13 cellular contexts compared by ENCODE assay signal in the genomic region with DNA sequence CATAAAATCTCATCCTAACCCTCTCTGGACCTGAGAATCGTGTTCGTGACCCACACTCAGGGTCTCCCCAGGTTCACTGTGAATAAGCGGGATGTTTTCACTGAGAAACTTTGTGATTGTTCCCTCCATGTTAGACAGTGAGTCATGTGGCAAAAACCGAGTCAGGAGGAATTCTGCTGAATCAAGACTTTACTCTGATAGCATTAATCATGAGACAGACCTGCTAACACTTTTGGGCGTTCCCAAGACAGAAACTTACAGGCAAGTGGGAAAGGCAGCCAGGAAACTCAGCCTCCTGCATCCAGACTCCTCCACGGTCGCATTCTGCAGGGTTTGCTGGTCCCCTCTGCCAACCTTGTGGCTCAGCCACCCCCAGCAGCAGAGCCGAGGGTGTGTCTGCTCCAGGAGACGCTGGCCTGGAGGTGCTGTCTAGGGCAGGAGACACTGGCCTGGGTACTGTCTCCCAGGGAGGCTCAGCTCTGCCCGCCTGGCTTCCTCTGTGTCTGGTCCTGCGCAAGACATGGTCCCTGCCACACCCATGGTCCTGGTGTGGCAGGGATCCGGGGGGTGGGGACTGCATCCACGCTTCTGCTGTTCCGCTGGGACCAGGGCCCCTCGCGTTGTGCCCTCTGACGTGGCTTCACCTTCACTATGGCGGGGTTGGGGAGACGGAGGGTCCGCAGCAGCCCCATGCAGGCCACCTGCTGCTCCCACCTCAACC.
DNase-seq lines count a peak whose midpoint lies in the region; ATAC-seq and TF ChIP-seq lines count a peak whose summit lies in the region.
"Had no signal": no experiment of that assay in that cellular context is flagged by ENCODE, and none has a peak within 500 bp of the region (broad histone marks: within the 10 kb centered on the region; RNA-seq: fewer than 3 reads in every experiment).

No MANE protein-coding gene starts in this region.

- BruUV-seq in MCF 10A (replicated peaks; lab: Mats Ljungman, UMichigan), result no TSS peak

- no peaks in the 10 kb centered on the region for H3K9me3 Mint-ChIP-seq in MCF 10A (ENCODE audit: unreplicated experiment)

- no peak overlapping the region for H2AFZ ChIP-seq in hepatocyte

- H3K4me1 ChIP-seq in breast epithelium (no peaks in the 10 kb centered on the region), hepatocyte (ENCODE audit: insufficient read depth) (peaks cover 16% of the 10 kb centered on the region), thoracic aorta (ENCODE audit: control insufficient read depth in 1 of 2, low read depth in 2 of 2) (peaks cover 4 to 21% of the 10 kb centered on the region in 2 donors), SJCRH30 (no peaks in the 10 kb centered on the region)
- H3K4me1 ChIP-seq: pancreas had no signal

- H3K27me3 ChIP-seq in breast epithelium (no peaks in the 10 kb centered on the region), hepatocyte (peaks cover 3% of the 10 kb centered on the region), thoracic aorta (replicated peaks; ENCODE audit: insufficient read depth) (no peaks in the 10 kb centered on the region), SJCRH30 (peaks cover 13% of the 10 kb centered on the region; the same call in 1 of the 2 replicates)
- H3K27me3 ChIP-seq: pancreas had no signal

- peaks cover 6% of the 10 kb centered on the region for H3K4me1 Mint-ChIP-seq in MCF 10A (ENCODE audit: insufficient read depth, unreplicated experiment)
- H3K4me1 Mint-ChIP-seq: activated CD8-positive, alpha-beta memory T cell treated with anti-CD3 and anti-CD28 coated beads, Interleukin-2, amount 10 ng/mL, durations not matched to agents 7 days and 5 days had no signal

- peak; percentile 54 for DNase-seq in MCF 10A (ENCODE audit: unreplicated experiment)
- no peak for DNase-seq in breast epithelium (ENCODE audit: low spot score in 2 of 2)
- peak; percentile 16 for DNase-seq in astrocyte of the cerebellum (ENCODE audit: low read depth)
- peak; percentile 71 for DNase-seq in hepatocyte (ENCODE audit: low spot score)
- DNase-seq in thoracic aorta (ENCODE audit: low spot score), result peak; percentile 15
- no peak for DNase-seq in SJCRH30
- DNase-seq in NCI-H1436 treated with DMSO at 0.1 percent for 48 hours (lab: John Stamatoyannopoulos, UW), result no peak
- no peak for DNase-seq in SK-N-DZ (ENCODE audit: low spot score)
- DNase-seq: 8988T; activated CD8-positive, alpha-beta memory T cell treated with anti-CD3 and anti-CD28 coated beads, Interleukin-2, amount 10 ng/mL, durations not matched to agents 7 days and 5 days; pancreas; stimulated activated CD4-positive, alpha-beta T cell treated with anti-CD3 and anti-CD28 coated beads, Interleukin-4, amount 100 ng/mL, for 24 hours had no signal

- H3K9me3 ChIP-seq in breast epithelium (no peaks in the 10 kb centered on the region), hepatocyte (ENCODE audit: low read depth) (no peaks in the 10 kb centered on the region), thoracic aorta (no peaks in the 10 kb centered on the region), SJCRH30 (replicated peaks) (no peaks in the 10 kb centered on the region)
- H3K9me3 ChIP-seq: pancreas had no signal

- no peak for TF ChIP-seq CTCF in MCF 10A (IDR thresholded peaks at IDR 0.05; ENCODE audit: unreplicated experiment)
- no peak for TF ChIP-seq CTCF in breast epithelium (IDR thresholded peaks at IDR 0.05)
- TF ChIP-seq CTCF in astrocyte of the cerebellum (IDR thresholded peaks at IDR 0.05; ENCODE audit: low read depth, low read length, missing control alignments), result no peak
- TF ChIP-seq CTCF in hepatocyte (IDR thresholded peaks at IDR 0.05; ENCODE audit: poor library complexity), result no peak
- TF ChIP-seq CTCF in thoracic aorta (IDR thresholded peaks at IDR 0.05), result no peak

- 68% methylated on average over 16 of the region's 20 CpGs for WGBS in hepatocyte (ENCODE audit: low lambda C conversion rate, missing lambda C conversion rate)

- H3K36me3 Mint-ChIP-seq in MCF 10A (ENCODE audit: insufficient read depth, unreplicated experiment), result no peaks in the 10 kb centered on the region
- H3K36me3 Mint-ChIP-seq: activated CD8-positive, alpha-beta memory T cell treated with anti-CD3 and anti-CD28 coated beads, Interleukin-2, amount 10 ng/mL, durations not matched to agents 7 days and 5 days had no signal

- no peaks in the 10 kb centered on the region for H3K79me2 ChIP-seq in hepatocyte

- H3K9me2 ChIP-seq in hepatocyte (replicated peaks; ENCODE audit: insufficient read depth), result no peaks in the 10 kb centered on the region

- peaks cover 9% of the 10 kb centered on the region for H3K27me3 Mint-ChIP-seq in MCF 10A (ENCODE audit: insufficient read depth, unreplicated experiment)

- intact Hi-C loops in MCF 10A (cut with micrococcal nuclease) (no loop called here), breast epithelium (cut with DNase I; ENCODE audit: low total_unique reads) (no loop called here)

- POLR2A ChIA-PET in MCF 10A (lab: Yijun Ruan, JAX), result interaction anchor here (1.0 kb wide), 1 partner anchor 17 kb away, joined by 4 read pairs; no protein-coding TSS in a partner anchor

- H3K4me3 Mint-ChIP-seq in MCF 10A (ENCODE audit: unreplicated experiment), result peak overlapping the region; percentile 16
- H3K4me3 Mint-ChIP-seq: activated CD8-positive, alpha-beta memory T cell treated with anti-CD3 and anti-CD28 coated beads, Interleukin-2, amount 10 ng/mL, durations not matched to agents 7 days and 5 days had no signal

- TF ChIP-seq POLR2A in breast epithelium (IDR thresholded peaks at IDR 0.05), result no peak

- CTCF ChIA-PET in MCF 10A (lab: Yijun Ruan, JAX), result no interaction called here

- ATAC-seq in thoracic aorta (ENCODE audit: insufficient number of reproducible peaks, low FRiP score, low read depth), result peak; percentile 42
- ATAC-seq: activated CD8-positive, alpha-beta memory T cell treated with anti-CD3 and anti-CD28 coated beads, Interleukin-2, amount 10 ng/mL, durations not matched to agents 7 days and 5 days; left lobe of liver; pancreas had no signal

- H3K27ac Mint-ChIP-seq in MCF 10A (ENCODE audit: low read depth, unreplicated experiment), result no peak overlapping the region
- H3K27ac Mint-ChIP-seq: activated CD8-positive, alpha-beta memory T cell treated with anti-CD3 and anti-CD28 coated beads, Interleukin-2, amount 10 ng/mL, durations not matched to agents 7 days and 5 days had no signal

- H3K4me2 ChIP-seq in hepatocyte, result peak overlapping the region; percentile 45

- in situ Hi-C loops in astrocyte of the cerebellum (cut with HindIII; ENCODE audit: low sequenced_read_pairs), result no loop called here

- H3K36me3 ChIP-seq in breast epithelium, result no peaks in the 10 kb centered on the region
- H3K36me3 ChIP-seq in hepatocyte (replicated peaks; ENCODE audit: insufficient read depth, low read depth), result no peaks in the 10 kb centered on the region
- H3K36me3 ChIP-seq in thoracic aorta, result no peaks in the 10 kb centered on the region
- no peaks in the 10 kb centered on the region for H3K36me3 ChIP-seq in SJCRH30
- H3K36me3 ChIP-seq: pancreas had no signal

- H3K27ac ChIP-seq in breast epithelium (no peak overlapping the region), hepatocyte (peak overlapping the region; percentile 59), thoracic aorta (peak overlapping the region; percentile 9 to 33), SJCRH30 (no peak overlapping the region)
- H3K27ac ChIP-seq: pancreas had no signal

- H3K4me3 ChIP-seq in breast epithelium (no peak overlapping the region), astrocyte of the cerebellum (ENCODE audit: low read depth, low read length) (no peak overlapping the region), hepatocyte (no peak overlapping the region), thoracic aorta (no peak overlapping the region), SJCRH30 (no peak overlapping the region)
- H3K4me3 ChIP-seq: pancreas had no signal

- H4K20me1 ChIP-seq in hepatocyte (ENCODE audit: insufficient read depth, poor library complexity, severe bottlenecking), result no peaks in the 10 kb centered on the region

Comparison
In these comparisons a context has a peak if more than half of its experiments do, and no peak if none do; other contexts are left out.
1. DNase-seq: peak in MCF 10A (single experiment), astrocyte of the cerebellum (single experiment), hepatocyte (single experiment) and thoracic aorta (single experiment); none in breast epithelium (0 of 2), SJCRH30 (0 of 2), NCI-H1436 treated with DMSO at 0.1 percent for 48 hours (single experiment) and SK-N-DZ (single experiment).
2. H3K27ac ChIP-seq: peak in hepatocyte (single experiment) and thoracic aorta (2 of 2); none in breast epithelium (0 of 2) and SJCRH30 (single experiment).